ENCODE assay signal across 1 cellular context in the genomic region with DNA sequence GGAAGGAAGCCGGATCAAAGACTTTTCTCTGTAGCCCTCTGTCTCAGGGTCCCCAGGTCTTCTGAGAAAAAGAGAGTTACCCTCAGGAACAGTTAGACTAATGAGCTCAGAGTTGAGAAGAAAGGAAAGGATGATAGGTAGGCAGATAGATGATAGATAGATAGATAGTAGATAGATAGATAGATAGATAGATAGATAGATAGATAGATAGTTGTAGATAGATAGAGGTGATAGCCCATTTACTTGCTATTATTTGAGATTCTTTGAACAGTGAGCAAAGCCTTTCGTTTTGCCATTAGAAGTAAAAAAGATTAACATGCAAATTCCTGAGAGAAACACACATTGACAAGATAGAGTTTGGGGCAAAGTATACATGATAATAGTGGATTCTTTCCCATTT.
TF ChIP-seq lines count a peak whose summit lies in the region.

No MANE protein-coding gene starts in this region.

TF ChIP-seq in GM23338, 12 proteins besides CTCF, POLR2A, EP300 and RAD21 (continued from another document):
- TF ChIP-seq, protein P1, sequence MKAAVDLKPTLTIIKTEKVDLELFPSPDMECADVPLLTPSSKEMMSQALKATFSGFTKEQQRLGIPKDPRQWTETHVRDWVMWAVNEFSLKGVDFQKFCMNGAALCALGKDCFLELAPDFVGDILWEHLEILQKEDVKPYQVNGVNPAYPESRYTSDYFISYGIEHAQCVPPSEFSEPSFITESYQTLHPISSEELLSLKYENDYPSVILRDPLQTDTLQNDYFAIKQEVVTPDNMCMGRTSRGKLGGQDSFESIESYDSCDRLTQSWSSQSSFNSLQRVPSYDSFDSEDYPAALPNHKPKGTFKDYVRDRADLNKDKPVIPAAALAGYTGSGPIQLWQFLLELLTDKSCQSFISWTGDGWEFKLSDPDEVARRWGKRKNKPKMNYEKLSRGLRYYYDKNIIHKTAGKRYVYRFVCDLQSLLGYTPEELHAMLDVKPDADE (IDR thresholded peaks at IDR 0.05), result no peak
